Comparison of ENCODE assay signal across 15 cellular contexts in genomic region chr5:32332361-32332760, GRCh38. TPM values are rescaled to one million over a fixed set of nuclear protein-coding genes. Genes with fewer than 3 reads are reported as not detected.
DNase-seq lines count a peak whose midpoint lies in the region; ATAC-seq, FAIRE-seq and TF ChIP-seq lines count a peak whose summit lies in the region.
"Had no signal": no experiment of that assay in that cellular context is flagged by ENCODE, and none has a peak within 500 bp of the region (broad histone marks: within the 10 kb centered on the region; RNA-seq: fewer than 3 reads in every experiment).

No MANE protein-coding gene starts in this region.

- TF ChIP-seq POLR2A in breast epithelium (IDR thresholded peaks at IDR 0.05): no peak
- TF ChIP-seq POLR2A in K562 (conservative IDR thresholded peaks at IDR 0.05): no peak
- TF ChIP-seq POLR2A in prostate gland (IDR thresholded peaks at IDR 0.05): no peak

- WGBS in mammary epithelial cell (ENCODE audit: low coverage, missing lambda C conversion rate): 78% methylated on average over 1 of the region's 1 CpG
- WGBS in K562 (ENCODE audit: insufficient coverage, low coverage, missing lambda C conversion rate): 13% methylated on average over 1 of the region's 1 CpG
- 69% methylated on average over 1 of the region's 1 CpG for WGBS in prostate gland

- H2AFZ ChIP-seq in mammary epithelial cell (ENCODE audit: low read depth, low read length): no peak overlapping the region
- H2AFZ ChIP-seq in K562 (ENCODE audit: low read depth, low read length): no peak overlapping the region
- H2AFZ ChIP-seq: GM23338 had no signal

- no peak overlapping the region for H3K4me2 ChIP-seq in mammary epithelial cell (ENCODE audit: insufficient read depth, low read depth, low read length)
- H3K4me2 ChIP-seq in K562 (ENCODE audit: insufficient read depth, low read length): no peak overlapping the region
- H3K4me2 ChIP-seq: BLaER1, GM23338 had no signal

- DNase-seq in breast epithelium (ENCODE audit: low spot score in 2 of 2): no peak
- no peak for DNase-seq in mammary epithelial cell
- DNase-seq in K562 (ENCODE audit: extremely low read depth in 1 of 4, low spot score in 3 of 4): no peak
- no peak for DNase-seq in prostate gland (ENCODE audit: low spot score)
- no peak for DNase-seq in stimulated activated CD4-positive, alpha-beta T cell treated with anti-CD3 and anti-CD28 coated beads, Interleukin-4, amount 100 ng/mL, for 4 hours
- DNase-seq in NCI-H510A treated with DMSO at 0.1 percent for 48 hours (lab: John Stamatoyannopoulos, UW): no peak
- DNase-seq: 8988T; AML-193; CD4-positive, CD25-positive, alpha-beta regulatory T cell; DMS 273 treated with DMSO at 0.1 percent for 48 hours; H7 had no signal

- H3K4me3 ChIP-seq in breast epithelium (no peak overlapping the region), mammary epithelial cell (replicated peaks in 1 of 3; ENCODE audit: insufficient read depth in 1 of 3, low read depth in 2 of 3, low read length in 3 of 3) (no peak overlapping the region), K562 (no peak overlapping the region), prostate gland (no peak overlapping the region)
- H3K4me3 ChIP-seq: BLaER1, GM23338 had no signal

- peaks cover 0 to 9% of the 10 kb centered on the region in 2 donors for H3K4me1 ChIP-seq in breast epithelium
- H3K4me1 ChIP-seq in mammary epithelial cell (ENCODE audit: insufficient read depth, low read length): peaks cover 6% of the 10 kb centered on the region
- peaks cover 0 to 3% of the 10 kb centered on the region in 2 experiments; a peak in 1 of 5 replicates for H3K4me1 ChIP-seq in K562 (replicated peaks in 1 of 2; ENCODE audit: control insufficient read depth in 2 of 2, insufficient read depth in 2 of 2, low read length in 2 of 2)
- peaks cover 9% of the 10 kb centered on the region for H3K4me1 ChIP-seq in prostate gland (replicated peaks)
- H3K4me1 ChIP-seq: BLaER1 had no signal

- no TSS peak for BruUV-seq in mammary epithelial cell (replicated peaks; lab: Mats Ljungman, UMichigan)
- no TSS peak for BruUV-seq in K562 (replicated peaks; lab: Mats Ljungman, UMichigan)

- in situ Hi-C loops in mammary epithelial cell (cut with MboI; ENCODE audit: low sequenced_read_pairs in 2 of 2) (no loop called here), K562 (cut with MboI) (no loop called here)

- H3K79me2 ChIP-seq in mammary epithelial cell (ENCODE audit: insufficient read depth, low read length): no peaks in the 10 kb centered on the region
- no peaks in the 10 kb centered on the region for H3K79me2 ChIP-seq in K562 (ENCODE audit: control insufficient read depth, insufficient read depth, low read length)

- no peaks in the 10 kb centered on the region for H3K36me3 ChIP-seq in breast epithelium
- no peaks in the 10 kb centered on the region for H3K36me3 ChIP-seq in mammary epithelial cell (ENCODE audit: insufficient read depth, low read length)
- H3K36me3 ChIP-seq in K562 (ENCODE audit: control insufficient read depth, insufficient read depth, low read length): no peaks in the 10 kb centered on the region
- no peaks in the 10 kb centered on the region for H3K36me3 ChIP-seq in prostate gland
- H3K36me3 ChIP-seq: BLaER1 had no signal

- no peaks in the 10 kb centered on the region for H3K27me3 ChIP-seq in breast epithelium
- H3K27me3 ChIP-seq in mammary epithelial cell (ENCODE audit: insufficient read depth, low read length): no peaks in the 10 kb centered on the region
- H3K27me3 ChIP-seq in K562 (ENCODE audit: control insufficient read depth in 2 of 2, insufficient read depth in 2 of 2, low read length in 2 of 2): no peaks in the 10 kb centered on the region
- no peaks in the 10 kb centered on the region for H3K27me3 ChIP-seq in prostate gland (replicated peaks; ENCODE audit: insufficient read depth)
- H3K27me3 ChIP-seq: BLaER1 had no signal

- intact Hi-C loops in breast epithelium (cut with DNase I; ENCODE audit: low total_unique reads) (no loop called here), mammary epithelial cell (cut with micrococcal nuclease) (loop anchor here (2.0 kb wide), 1 partner anchor 20 kb away; no protein-coding TSS in a partner anchor), K562 (cut with micrococcal nuclease) (loop anchor here (10.0 kb wide), 1 partner anchor 282 kb away; no protein-coding TSS in a partner anchor), prostate gland (cut with DNase I) (loop anchor here (5.0 kb wide), 1 partner anchor 100 kb away; no protein-coding TSS in a partner anchor)

- dilution Hi-C loops in mammary epithelial cell (cut with HindIII; ENCODE audit: low sequenced_read_pairs): no loop called here

- H3K9me3 ChIP-seq in breast epithelium (no peaks in the 10 kb centered on the region), mammary epithelial cell (replicated peaks; ENCODE audit: insufficient read depth, low read length) (no peaks in the 10 kb centered on the region), K562 (replicated peaks; ENCODE audit: control insufficient read depth, insufficient read depth, low read depth, low read length) (no peaks in the 10 kb centered on the region), prostate gland (no peaks in the 10 kb centered on the region)

- H3K27ac ChIP-seq in breast epithelium (peak overlapping the region; percentile 60 to 91), mammary epithelial cell (ENCODE audit: insufficient read depth, low read depth, low read length) (no peak overlapping the region), K562 (ENCODE audit: extremely low read depth, low read depth, low read length) (no peak overlapping the region), prostate gland (peak overlapping the region; percentile 84 to 92)
- H3K27ac ChIP-seq: BLaER1 had no signal

- H4K20me1 ChIP-seq in mammary epithelial cell (ENCODE audit: insufficient read depth, low read length) (no peaks in the 10 kb centered on the region), K562 (replicated peaks; ENCODE audit: control insufficient read depth, insufficient read depth, low read length) (no peaks in the 10 kb centered on the region)
- H4K20me1 ChIP-seq: BLaER1 had no signal

- POLR2A ChIA-PET in K562 (lab: Yijun Ruan, JAX): no interaction called here

- no peak for TF ChIP-seq EP300 in K562 (IDR thresholded peaks at IDR 0.05; ENCODE audit: low read length)

- H3K9ac ChIP-seq in mammary epithelial cell (ENCODE audit: insufficient read depth, low read length): no peak overlapping the region
- no peak overlapping the region for H3K9ac ChIP-seq in K562 (ENCODE audit: insufficient read depth in 1 of 2, low read depth in 2 of 2, low read length in 2 of 2)
- H3K9ac ChIP-seq: BLaER1 had no signal

- CTCF ChIA-PET in mammary epithelial cell (lab: Charles Lee; ENCODE audit: low non-redundant PET) (no interaction called here), K562 (lab: Yijun Ruan, JAX; ENCODE audit: low intra/inter-chr PET ratio) (no interaction called here)

- ATAC-seq in K562 (no peak), GM18502 (IDR thresholded peaks at IDR 0.05; ENCODE audit: poor library complexity, unreplicated experiment) (no peak), GM18861 (IDR thresholded peaks at IDR 0.05; ENCODE audit: unreplicated experiment) (no peak)
- ATAC-seq: GM23338 had no signal

- no peak for FAIRE-seq in K562 (lab: Jason Lieb, UNC)

- TF ChIP-seq RAD21 in K562 (CRISPR knock-in tag; conservative IDR thresholded peaks at IDR 0.05 in 1 of 2, IDR thresholded peaks at IDR 0.05 in 1 of 2): no peak

- H3K9me1 ChIP-seq in K562 (ENCODE audit: control insufficient read depth, insufficient read depth, low read length): no peaks in the 10 kb centered on the region

- TF ChIP-seq CTCF in breast epithelium (IDR thresholded peaks at IDR 0.05) (no peak), mammary epithelial cell (conservative IDR thresholded peaks at IDR 0.05 in 1 of 2, IDR thresholded peaks at IDR 0.05 in 1 of 2; ENCODE audit: extremely low read depth in 1 of 2, insufficient read depth in 1 of 2, low read depth in 1 of 2, low read length in 2 of 2) (no peak), K562 (IDR thresholded peaks at IDR 0.05 in 2 of 3, conservative IDR thresholded peaks at IDR 0.05 in 1 of 3; ENCODE audit: insufficient read depth in 2 of 3, low read depth in 1 of 3, low read length in 3 of 3) (no peak), prostate gland (IDR thresholded peaks at IDR 0.05) (no peak)

TF ChIP-seq in K562, 482 proteins besides CTCF, POLR2A, EP300 and RAD21:
- TF ChIP-seq DACH1 (IDR thresholded peaks at IDR 0.05; ENCODE audit: partially characterized antibody) (peak; percentile 91), PHF20 (IDR thresholded peaks at IDR 0.05; ENCODE audit: partially characterized antibody) (no peak)

RNA-seq across cellular contexts. Expression of gene MTMR12, which starts 19.6 kb away (rescaled TPM):
- 10 to 100 TPM; 40.0 to 61.3 (median 43.0) TPM for total RNA-seq in breast epithelium
- total RNA-seq in mammary epithelial cell: 10 to 100 TPM; 21.0 to 37.5 TPM
- polyA plus RNA-seq in mammary epithelial cell: 13.3 TPM
- polyA minus RNA-seq in mammary epithelial cell: 30.5 TPM
- total RNA-seq in K562 (2011; cell fraction: chromatin; rRNA removed; ENCODE audit: low replicate concordance): 33.3 and 49.4 TPM in 2 replicates
- total RNA-seq in K562 (2011; cell fraction: nucleolus; rRNA removed): 14.5 and 18.4 TPM in 2 replicates
- 19.8 and 20.4 TPM in 2 replicates for total RNA-seq in K562 (2011; cell fraction: nucleoplasm; rRNA removed)
- 13.4 and 17.9 TPM in 2 replicates for total RNA-seq in K562 (2014; rRNA removed)
- 17.1 and 20.9 TPM in 2 replicates for total RNA-seq in K562 (2014; rRNA removed; fragmentation: Illumina TruSeq; extraction: Trizol)
- total RNA-seq in K562 (2015; rRNA removed; fragmentation: Illumina TruSeq; extraction: Trizol): 19.3 and 21.0 TPM in 2 replicates
- 28.4 and 28.7 TPM in 2 replicates for total RNA-seq in K562 (2021)
- 14.3 and 22.1 TPM in 2 replicates for polyA plus RNA-seq in K562 (2011; rRNA removed)
- 10.6 and 10.8 TPM in 2 replicates for polyA plus RNA-seq in K562 (2011; cell fraction: cytosol; rRNA removed)
- polyA plus RNA-seq in K562 (2011; cell fraction: nucleus; rRNA removed): 6.9 and 7.8 TPM in 2 replicates
- 15.1 and 18.0 TPM in 2 replicates for polyA plus RNA-seq in K562 (2012)
- 24.7 and 25.1 TPM in 2 replicates for polyA plus RNA-seq in K562 (2014; fragmentation: Illumina TruSeq; extraction: Trizol)
- 1 to 10 TPM; 4.0 to 5.3 TPM for polyA plus RNA-seq in K562 (2014; fragmentation: Nextera tagmentation; extraction: Ambion mirVana)
- 12.3 and 14.0 TPM in 2 replicates for polyA plus RNA-seq in K562 (2014; rRNA removed)
- 32.8 and 45.2 TPM in 2 replicates for polyA minus RNA-seq in K562 (2011; rRNA and poly(A)+ RNA removed)
- 12.0 and 21.4 TPM in 2 replicates for polyA minus RNA-seq in K562 (2011; cell fraction: cytosol; rRNA and poly(A)+ RNA removed)
- polyA minus RNA-seq in K562 (2011; cell fraction: nucleus; rRNA and poly(A)+ RNA removed): 10.4 and 16.4 TPM in 2 replicates
- total RNA-seq in prostate gland: 10 to 100 TPM; 43.1 to 70.7 TPM

Comparison
In these comparisons a context has a peak if more than half of its experiments do, and no peak if none do; other contexts are left out.
1. H3K27ac ChIP-seq: peak in breast epithelium (2 of 2) and prostate gland (2 of 2); none in mammary epithelial cell (single experiment) and K562 (single experiment).